In genomic region chr6:162373868-162374267, GRCh38 we compare ENCODE assay signal across 31 cellular contexts.
"Had no signal": no experiment of that assay in that cellular context is flagged by ENCODE, and none has a peak within 500 bp of the region (broad histone marks: within the 10 kb centered on the region; RNA-seq: fewer than 3 reads in every experiment).

No MANE protein-coding gene starts in this region.

- H3K4me3 ChIP-seq: ascending aorta, coronary artery, dorsolateral prefrontal cortex had no signal

- H3K27me3 Mint-ChIP-seq: activated CD4-positive, alpha-beta memory T cell treated with anti-CD3 and anti-CD28 coated beads for 36 hours; activated CD4-positive, alpha-beta T cell treated with anti-CD3 and anti-CD28 coated beads for 36 hours; activated CD4-positive, alpha-beta T cell treated with anti-CD3 and anti-CD28 coated beads, Interleukin-2, amount 10 ng/mL, durations not matched to agents 24 days and 14 days; activated CD8-positive, alpha-beta memory T cell treated with anti-CD3 and anti-CD28 coated beads, Interleukin-2, amount 10 ng/mL, durations not matched to agents 7 days and 5 days; activated naive CD4-positive, alpha-beta T cell treated with anti-CD3 and anti-CD28 coated beads, Interleukin-2, amount 10 ng/mL, durations not matched to agents 7 days and 5 days; activated naive CD8-positive, alpha-beta T cell treated with anti-CD3 and anti-CD28 coated beads, Interleukin-2, amount 10 ng/mL, durations not matched to agents 7 days and 5 days; central memory CD8-positive, alpha-beta T cell; dendritic cell treated with granulocyte-macrophage colony-stimulating factor and Interleukin-4, amounts not matched to agents 40 ng/mL and 50 ng/mL, for 4 days; T-helper 17 cell had no signal

- H3K9me3 Mint-ChIP-seq: activated CD4-positive, alpha-beta memory T cell treated with anti-CD3 and anti-CD28 coated beads for 36 hours; activated CD4-positive, alpha-beta T cell treated with anti-CD3 and anti-CD28 coated beads, Interleukin-2, amount 10 ng/mL, durations not matched to agents 24 days and 14 days; activated naive CD4-positive, alpha-beta T cell treated with anti-CD3 and anti-CD28 coated beads, Interleukin-2, amount 10 ng/mL, durations not matched to agents 7 days and 5 days; activated naive CD4-positive, alpha-beta T cell treated with anti-CD3 and anti-CD28 coated beads, Interleukin-2, amount 50 U/mL, for 72 hours; activated T-helper 1 cell treated with anti-CD3 and anti-CD28 coated beads, Interleukin-12 subunit alpha, Interleukin-12 subunit beta, Interleukin-2, Interleukin-4 antibody, amounts not matched to agents 30 ng/mL and 10 ng/mL and 1 ng/mL, durations not matched to agents 14 hours and 24 hours and 36 hours; endodermal cell; T-helper 2 cell treated with Interferon-gamma antibody and Interleukin-4, amounts not matched to agents 5 μg/mL and 100 μg/mL, for 36 hours had no signal

- DNase-seq: activated CD4-positive, alpha-beta memory T cell treated with anti-CD3 and anti-CD28 coated beads for 36 hours; activated CD4-positive, alpha-beta T cell treated with anti-CD3 and anti-CD28 coated beads for 36 hours; activated CD4-positive, alpha-beta T cell treated with anti-CD3 and anti-CD28 coated beads, Interleukin-2, amount 10 ng/mL, durations not matched to agents 24 days and 14 days; activated CD4-positive, CD25-positive, alpha-beta regulatory T cell; activated CD4-positive, CD25-positive, alpha-beta regulatory T cell treated with anti-CD3 and anti-CD28 coated beads, Interleukin-2, amount 50 U/mL, for 72 hours; activated CD8-positive, alpha-beta memory T cell treated with anti-CD3 and anti-CD28 coated beads, Interleukin-2, amount 10 ng/mL, durations not matched to agents 7 days and 5 days; activated CD8-positive, alpha-beta memory T cell treated with anti-CD3 and anti-CD28 coated beads, Interleukin-2, amount 50 U/mL, for 4 hours; activated CD8-positive, alpha-beta T cell treated with anti-CD3 and anti-CD28 coated beads, Interleukin-2, amount 10 ng/mL, durations not matched to agents 7 days and 5 days; activated gamma-delta T cell; activated naive CD4-positive, alpha-beta T cell; activated naive CD4-positive, alpha-beta T cell treated with anti-CD3 and anti-CD28 coated beads, Interleukin-2, amount 10 ng/mL, durations not matched to agents 7 days and 5 days; activated naive CD8-positive, alpha-beta T cell treated with anti-CD3 and anti-CD28 coated beads, Interleukin-2, amount 10 ng/mL, durations not matched to agents 7 days and 5 days; activated T-cell treated with anti-CD3 and anti-CD28 coated beads, Interleukin-2, amount 50 U/mL, for 1 hour; activated T-cell treated with anti-CD3 and anti-CD28 coated beads, Interleukin-2, amount 50 U/mL, for 48 hours; brain microvascular endothelial cell; dorsolateral prefrontal cortex; effector memory CD4-positive, alpha-beta T cell; endodermal cell; foreskin fibroblast; head of caudate nucleus; T-helper 1 cell; T-helper 17 cell had no signal

- H3K27ac Mint-ChIP-seq: activated CD4-positive, alpha-beta memory T cell treated with anti-CD3 and anti-CD28 coated beads for 36 hours; activated CD4-positive, alpha-beta T cell treated with anti-CD3 and anti-CD28 coated beads for 36 hours; activated CD4-positive, alpha-beta T cell treated with anti-CD3 and anti-CD28 coated beads, Interleukin-2, amount 10 ng/mL, durations not matched to agents 24 days and 14 days; activated CD8-positive, alpha-beta memory T cell treated with anti-CD3 and anti-CD28 coated beads, Interleukin-2, amount 10 ng/mL, durations not matched to agents 7 days and 5 days; activated CD8-positive, alpha-beta T cell treated with anti-CD3 and anti-CD28 coated beads, Interleukin-2, amount 10 ng/mL, durations not matched to agents 7 days and 5 days; activated naive CD4-positive, alpha-beta T cell treated with anti-CD3 and anti-CD28 coated beads, Interleukin-2, amount 10 ng/mL, durations not matched to agents 7 days and 5 days; activated naive CD4-positive, alpha-beta T cell treated with anti-CD3 and anti-CD28 coated beads, Interleukin-2, amount 50 U/mL, for 72 hours; activated naive CD8-positive, alpha-beta T cell treated with anti-CD3 and anti-CD28 coated beads, Interleukin-2, amount 10 ng/mL, durations not matched to agents 7 days and 5 days; activated T-helper 1 cell treated with anti-CD3 and anti-CD28 coated beads, Interleukin-12 subunit alpha, Interleukin-12 subunit beta, Interleukin-2, Interleukin-4 antibody, amounts not matched to agents 30 ng/mL and 10 ng/mL and 1 ng/mL, durations not matched to agents 14 hours and 24 hours and 36 hours; dendritic cell treated with granulocyte-macrophage colony-stimulating factor and Interleukin-4, amounts not matched to agents 40 ng/mL and 50 ng/mL, for 4 days; endodermal cell; T-helper 17 cell; T-helper 2 cell treated with Interferon-gamma antibody and Interleukin-4, amounts not matched to agents 5 μg/mL and 100 μg/mL, for 36 hours had no signal

- H3K4me3 Mint-ChIP-seq: activated CD4-positive, alpha-beta memory T cell treated with anti-CD3 and anti-CD28 coated beads for 36 hours; activated CD4-positive, alpha-beta T cell treated with anti-CD3 and anti-CD28 coated beads for 36 hours; activated CD4-positive, alpha-beta T cell treated with anti-CD3 and anti-CD28 coated beads, Interleukin-2, amount 10 ng/mL, durations not matched to agents 24 days and 14 days; activated CD8-positive, alpha-beta memory T cell treated with anti-CD3 and anti-CD28 coated beads, Interleukin-2, amount 10 ng/mL, durations not matched to agents 7 days and 5 days; activated CD8-positive, alpha-beta T cell treated with anti-CD3 and anti-CD28 coated beads, Interleukin-2, amount 10 ng/mL, durations not matched to agents 7 days and 5 days; activated naive CD4-positive, alpha-beta T cell treated with anti-CD3 and anti-CD28 coated beads, Interleukin-2, amount 10 ng/mL, durations not matched to agents 7 days and 5 days; activated naive CD8-positive, alpha-beta T cell treated with anti-CD3 and anti-CD28 coated beads, Interleukin-2, amount 10 ng/mL, durations not matched to agents 7 days and 5 days; activated T-helper 1 cell treated with anti-CD3 and anti-CD28 coated beads, Interleukin-12 subunit alpha, Interleukin-12 subunit beta, Interleukin-2, Interleukin-4 antibody, amounts not matched to agents 30 ng/mL and 10 ng/mL and 1 ng/mL, durations not matched to agents 14 hours and 24 hours and 36 hours; central memory CD8-positive, alpha-beta T cell; dendritic cell treated with granulocyte-macrophage colony-stimulating factor and Interleukin-4, amounts not matched to agents 40 ng/mL and 50 ng/mL, for 4 days; endodermal cell; T-helper 17 cell; T-helper 2 cell treated with Interferon-gamma antibody and Interleukin-4, amounts not matched to agents 5 μg/mL and 100 μg/mL, for 36 hours had no signal

- FAIRE-seq: bronchial epithelial cell had no signal

- H3K9me3 ChIP-seq: ascending aorta had no signal

- ATAC-seq: activated CD4-positive, alpha-beta T cell treated with anti-CD3 and anti-CD28 coated beads for 36 hours; activated CD8-positive, alpha-beta memory T cell treated with anti-CD3 and anti-CD28 coated beads, Interleukin-2, amount 10 ng/mL, durations not matched to agents 7 days and 5 days; activated CD8-positive, alpha-beta T cell treated with anti-CD3 and anti-CD28 coated beads, Interleukin-2, amount 10 ng/mL, durations not matched to agents 7 days and 5 days; activated naive CD4-positive, alpha-beta T cell treated with anti-CD3 and anti-CD28 coated beads, Interleukin-2, amount 50 U/mL, for 72 hours; esophagus mucosa; T-helper 17 cell had no signal

- H3K27ac ChIP-seq: ascending aorta, brain microvascular endothelial cell, coronary artery, dorsolateral prefrontal cortex had no signal

- H3K36me3 ChIP-seq: ascending aorta, brain microvascular endothelial cell had no signal

- H3K4me1 Mint-ChIP-seq: activated CD4-positive, alpha-beta T cell treated with anti-CD3 and anti-CD28 coated beads for 36 hours; activated CD4-positive, alpha-beta T cell treated with anti-CD3 and anti-CD28 coated beads, Interleukin-2, amount 10 ng/mL, durations not matched to agents 24 days and 14 days; activated CD8-positive, alpha-beta memory T cell treated with anti-CD3 and anti-CD28 coated beads, Interleukin-2, amount 10 ng/mL, durations not matched to agents 7 days and 5 days; activated naive CD4-positive, alpha-beta T cell treated with anti-CD3 and anti-CD28 coated beads, Interleukin-2, amount 10 ng/mL, durations not matched to agents 7 days and 5 days; activated naive CD8-positive, alpha-beta T cell treated with anti-CD3 and anti-CD28 coated beads, Interleukin-2, amount 10 ng/mL, durations not matched to agents 7 days and 5 days; central memory CD8-positive, alpha-beta T cell; T-helper 17 cell had no signal

- H3K27me3 ChIP-seq: ascending aorta, brain microvascular endothelial cell, dorsolateral prefrontal cortex had no signal

- H3K36me3 Mint-ChIP-seq: activated CD4-positive, alpha-beta memory T cell treated with anti-CD3 and anti-CD28 coated beads for 36 hours; activated CD8-positive, alpha-beta memory T cell treated with anti-CD3 and anti-CD28 coated beads, Interleukin-2, amount 10 ng/mL, durations not matched to agents 7 days and 5 days; activated naive CD4-positive, alpha-beta T cell treated with anti-CD3 and anti-CD28 coated beads, Interleukin-2, amount 10 ng/mL, durations not matched to agents 7 days and 5 days; activated naive CD4-positive, alpha-beta T cell treated with anti-CD3 and anti-CD28 coated beads, Interleukin-2, amount 50 U/mL, for 72 hours; activated naive CD8-positive, alpha-beta T cell treated with anti-CD3 and anti-CD28 coated beads, Interleukin-2, amount 10 ng/mL, durations not matched to agents 7 days and 5 days had no signal
